ENCODE assay signal across 13 cellular contexts in genomic region chr3:74630602-74631001, GRCh38. TPM values are rescaled to one million over a fixed set of nuclear protein-coding genes. Genes with fewer than 3 reads are reported as not detected.
A peak's percentile ranks its signal among the peaks of the same experiment; 100 is the strongest.
DNase-seq lines count a peak whose midpoint lies in the region; ATAC-seq, FAIRE-seq and TF ChIP-seq lines count a peak whose summit lies in the region.
"Had no signal": no experiment of that assay in that cellular context is flagged by ENCODE, and none has a peak within 500 bp of the region (broad histone marks: within the 10 kb centered on the region; RNA-seq: fewer than 3 reads in every experiment).

No MANE protein-coding gene starts in this region.

- no peak overlapping the region for H3K56ac ChIP-seq in H1 (replicated peaks; ENCODE audit: insufficient read length, low read depth, low read length)

- H3K79me2 ChIP-seq in H1 (ENCODE audit: control insufficient read depth in 1 of 2, insufficient read depth in 2 of 2, low read length in 2 of 2): no peaks in the 10 kb centered on the region

- H2AK5ac ChIP-seq in H1 (ENCODE audit: low read depth, low read length): no peak overlapping the region

- peak; percentile 33 to 43; a peak in 3 of 4 replicates for TF ChIP-seq RAD21 in H1 (IDR thresholded peaks at IDR 0.05 in 1 of 2, conservative IDR thresholded peaks at IDR 0.05 in 1 of 2; ENCODE audit: low read depth in 2 of 2, low read length in 2 of 2)

- H3K4me1 ChIP-seq in H1 (replicated peaks in 1 of 4; ENCODE audit: control insufficient read depth in 3 of 4, insufficient read depth in 4 of 4, low read length in 3 of 4): no peaks in the 10 kb centered on the region; a peak in 1 of 7 replicates

- H3K79me1 ChIP-seq in H1 (ENCODE audit: low read depth, low read length): no peaks in the 10 kb centered on the region

- POLR2A ChIA-PET in H1 (lab: Charles Lee; ENCODE audit: partially characterized antibody) (no interaction called here), HEK293T (lab: Yijun Ruan, JAX) (no interaction called here)

- no peaks in the 10 kb centered on the region for H3K23me2 ChIP-seq in H1 (ENCODE audit: low read depth, low read length)

- no peak overlapping the region for H3K4ac ChIP-seq in H1 (replicated peaks; ENCODE audit: insufficient read length, low read depth, low read length)

- H3K4me3 ChIP-seq in AG10803 (ENCODE audit: low read length) (no peak overlapping the region), H1 (ENCODE audit: extremely low read depth in 1 of 4, insufficient read depth in 2 of 4, low read depth in 3 of 4, low read length in 4 of 4) (no peak overlapping the region)

- H3K14ac ChIP-seq in H1 (ENCODE audit: insufficient read length): no peak overlapping the region

- no peak overlapping the region for H2BK5ac ChIP-seq in H1 (ENCODE audit: low read depth, low read length)

- H3K27ac ChIP-seq in H1 (ENCODE audit: low read depth, low read length): no peak overlapping the region

- H4K91ac ChIP-seq in H1 (replicated peaks; ENCODE audit: insufficient read length, low read length): no peak overlapping the region

- DNase-seq in AG10803 (ENCODE audit: low read depth) (peak; percentile 72), H1 (ENCODE audit: low read depth in 1 of 2, low spot score in 2 of 2) (no peak), midbrain (lab: John Stamatoyannopoulos, UW) (peak; percentile 26), HEK293T (ENCODE audit: extremely low spot score) (no peak), NK-92 (lab: John Stamatoyannopoulos, UW; ENCODE audit: unreplicated experiment) (no peak)
- DNase-seq in activated CD8-positive, alpha-beta memory T cell treated with anti-CD3 and anti-CD28 coated beads, Interleukin-2, amount 50 U/mL, for 48 hours: no peak
- DNase-seq: COR-L47, NCI-H82, posterior cingulate gyrus, T-helper 17 cell had no signal

- H2BK15ac ChIP-seq in H1 (ENCODE audit: low read length): no peak overlapping the region

- TF ChIP-seq CTCF in AG10803 (conservative IDR thresholded peaks at IDR 0.05; ENCODE audit: low read length) (peak; percentile 71), LNCAP (IDR thresholded peaks at IDR 0.05) (peak; percentile 69), H1 (IDR thresholded peaks at IDR 0.05; ENCODE audit: control extremely low read depth in 1 of 3, insufficient read depth in 1 of 3, low read depth in 1 of 3, low read length in 3 of 3) (peak in 1 of 3 experiments; percentile 15; a peak in 1 of 4 replicates)

- H2BK12ac ChIP-seq in H1 (ENCODE audit: low read depth, low read length): no peak overlapping the region

- H4K8ac ChIP-seq in H1 (ENCODE audit: extremely low read depth, insufficient read depth, low read length): no peak overlapping the region

- TF ChIP-seq EP300 in H1 (IDR thresholded peaks at IDR 0.05; ENCODE audit: borderline replicate concordance in 1 of 2, low read depth in 2 of 2, low read length in 2 of 2): no peak

- no peak overlapping the region for H3K4me2 ChIP-seq in H1 (ENCODE audit: insufficient read depth in 1 of 2, low read depth in 2 of 2, low read length in 2 of 2)

- no peak overlapping the region for H2BK120ac ChIP-seq in H1 (replicated peaks; ENCODE audit: low read depth, low read length)

- H3K18ac ChIP-seq in H1 (ENCODE audit: extremely low read depth, low read length): no peak overlapping the region

- H3K9me3 ChIP-seq in H1 (ENCODE audit: insufficient read depth in 2 of 2, low read depth in 1 of 2, low read length in 1 of 2): no peaks in the 10 kb centered on the region

- 77% methylated on average over 4 of the region's 4 CpGs; no CpG with 5 or more reads in 1 of the 2 experiments for WGBS in H1 (ENCODE audit: extremely low coverage in 1 of 2, insufficient coverage in 1 of 2, insufficient read length in 1 of 2, insufficient replicate concordance in 2 of 2, low coverage in 1 of 2, low lambda C conversion rate in 2 of 2, missing lambda C conversion rate in 1 of 2), 2 experiments

- H3K23ac ChIP-seq in H1 (ENCODE audit: insufficient read length): no peak overlapping the region

- TF ChIP-seq POLR2A in H1 (IDR thresholded peaks at IDR 0.05; ENCODE audit: control extremely low read depth in 1 of 2, low read depth in 2 of 2, low read length in 2 of 2): no peak

- no peak overlapping the region for H2AFZ ChIP-seq in H1 (ENCODE audit: low read length)

- CTCF ChIA-PET in H1 (lab: Charles Lee; ENCODE audit: partially characterized antibody): no interaction called here
- CTCF ChIA-PET in HEK293T (lab: Yijun Ruan, JAX): no interaction called here

- H4K5ac ChIP-seq in H1 (ENCODE audit: insufficient read length, low read depth, low read length): no peak overlapping the region

- H3K36me3 ChIP-seq in H1 (ENCODE audit: control insufficient read depth in 2 of 4, insufficient read depth in 4 of 4, low read length in 3 of 4): no peaks in the 10 kb centered on the region

- H3K27me3 ChIP-seq in H1 (replicated peaks in 1 of 4; ENCODE audit: control insufficient read depth in 3 of 4, extremely low read depth in 1 of 4, insufficient read depth in 3 of 4, low read length in 3 of 4): no peaks in the 10 kb centered on the region

- FAIRE-seq in H1 (lab: Jason Lieb, UNC): no peak

- no peaks in the 10 kb centered on the region for H4K20me1 ChIP-seq in H1 (replicated peaks in 1 of 2; ENCODE audit: control insufficient read depth in 1 of 2, insufficient read depth in 2 of 2, low read length in 2 of 2)

- no peak for ATAC-seq in HG03460 (IDR thresholded peaks at IDR 0.05; ENCODE audit: unreplicated experiment)
- ATAC-seq: T-helper 17 cell had no signal

- H3K9ac ChIP-seq in H1 (replicated peaks in 1 of 4; ENCODE audit: extremely low read depth in 1 of 4, low read depth in 3 of 4, low read length in 3 of 4): no peak overlapping the region

- H2BK20ac ChIP-seq in H1 (ENCODE audit: low read length): no peak overlapping the region

TF ChIP-seq in H1, 55 proteins besides CTCF, POLR2A, EP300 and RAD21:
- TF ChIP-seq RXRA (IDR thresholded peaks at IDR 0.05; ENCODE audit: insufficient read depth, low read depth, low read length) (no peak), ZNF274 (IDR thresholded peaks at IDR 0.05; ENCODE audit: borderline replicate concordance, extremely low read depth, low read length) (no peak)

TF ChIP-seq in HEK293T, 16 proteins besides CTCF, POLR2A, EP300 and RAD21:
- TF ChIP-seq ARNT (IDR thresholded peaks at IDR 0.05) (no peak), NFRKB (IDR thresholded peaks at IDR 0.05) (no peak), FOXK2 (IDR thresholded peaks at IDR 0.05) (no peak), HDGF (IDR thresholded peaks at IDR 0.05; ENCODE audit: borderline replicate concordance) (no peak), SP1 (IDR thresholded peaks at IDR 0.05) (no peak), ZNF384 (IDR thresholded peaks at IDR 0.05) (no peak), L3MBTL2 (conservative IDR thresholded peaks at IDR 0.05) (no peak), SUZ12 (IDR thresholded peaks at IDR 0.05) (no peak), FOXM1 (IDR thresholded peaks at IDR 0.05; ENCODE audit: borderline replicate concordance) (no peak), CTBP1 (IDR thresholded peaks at IDR 0.05; ENCODE audit: borderline replicate concordance) (no peak), TARDBP (IDR thresholded peaks at IDR 0.05) (no peak), LEF1 (IDR thresholded peaks at IDR 0.05; ENCODE audit: borderline replicate concordance) (no peak)
- TF ChIP-seq, protein P1, sequence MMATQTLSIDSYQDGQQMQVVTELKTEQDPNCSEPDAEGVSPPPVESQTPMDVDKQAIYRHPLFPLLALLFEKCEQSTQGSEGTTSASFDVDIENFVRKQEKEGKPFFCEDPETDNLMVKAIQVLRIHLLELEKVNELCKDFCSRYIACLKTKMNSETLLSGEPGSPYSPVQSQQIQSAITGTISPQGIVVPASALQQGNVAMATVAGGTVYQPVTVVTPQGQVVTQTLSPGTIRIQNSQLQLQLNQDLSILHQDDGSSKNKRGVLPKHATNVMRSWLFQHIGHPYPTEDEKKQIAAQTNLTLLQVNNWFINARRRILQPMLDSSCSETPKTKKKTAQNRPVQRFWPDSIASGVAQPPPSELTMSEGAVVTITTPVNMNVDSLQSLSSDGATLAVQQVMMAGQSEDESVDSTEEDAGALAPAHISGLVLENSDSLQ (IDR thresholded peaks at IDR 0.05): no peak

RNA-seq across cellular contexts. Expression of gene CNTN3, which starts 16.1 kb away (rescaled TPM):
- 0.13 and 0.17 TPM in 2 replicates for total RNA-seq in H1 (2021; fragmentation: NEBNext Ultra II Directional; extraction: Animal tissue kit (Norgen Biotek cat#: 25700))
- polyA plus RNA-seq in H1 (2011; rRNA removed): 0.03 and 0.11 TPM in 2 replicates
- polyA plus RNA-seq in H1 (2011; cell fraction: cytosol; rRNA removed): 0.17 TPM
- polyA plus RNA-seq in H1 (2011; cell fraction: nucleus; rRNA removed): 0.13 TPM
- 0.06 to 0.13 TPM (median 0.12 TPM) in 3 of 4 replicates, not detected in the other for polyA plus RNA-seq in H1 (2012, experiment 1 of 2)
- polyA plus RNA-seq in H1 (2012, experiment 2 of 2): not detected
- polyA plus RNA-seq in H1 (2013, experiment 1 of 2): 0.08 TPM
- 0.07 TPM for polyA plus RNA-seq in H1 (2013, experiment 2 of 2)
- polyA minus RNA-seq in H1 (2011; rRNA and poly(A)+ RNA removed): 0.15 and 0.16 TPM in 2 replicates
- polyA minus RNA-seq in H1 (2011; cell fraction: cytosol; rRNA and poly(A)+ RNA removed): not detected
- polyA minus RNA-seq in H1 (2011; cell fraction: nucleus; rRNA and poly(A)+ RNA removed): 0.30 TPM
- total RNA-seq: M059J, T-helper 17 cell had no signal

Comparison
In these comparisons a context has a peak if more than half of its experiments do, and no peak if none do; other contexts are left out.
1. DNase-seq: peak in AG10803 (single experiment) and midbrain (single experiment); none in H1 (0 of 2), activated CD8-positive, alpha-beta memory T cell treated with anti-CD3 and anti-CD28 coated beads, Interleukin-2, amount 50 U/mL, for 48 hours (single experiment), HEK293T (single experiment) and NK-92 (single experiment).